In the genomic region with DNA sequence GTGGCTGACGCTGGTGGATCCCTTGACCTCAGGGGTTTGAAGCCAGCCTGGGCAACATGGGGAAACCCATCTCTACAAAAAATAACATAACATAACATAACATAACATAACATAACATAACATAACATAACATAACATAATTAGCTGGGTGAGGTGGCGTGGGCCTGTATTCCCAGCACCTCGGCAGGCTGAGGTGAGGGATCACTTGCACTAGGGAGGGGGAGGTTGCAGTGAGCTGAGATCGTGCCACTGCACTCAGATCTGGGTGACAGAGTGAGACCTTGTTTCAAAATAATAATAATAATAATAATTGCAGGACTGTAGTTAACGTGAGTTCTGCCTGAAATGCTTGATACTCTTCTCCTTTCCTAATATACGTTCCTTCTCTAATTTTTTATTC, we compare ENCODE assay signal across 10 cellular contexts. TPM values are rescaled to one million over a fixed set of nuclear protein-coding genes. Genes with fewer than 3 reads are reported as not detected.
DNase-seq lines count a peak whose midpoint lies in the region; ATAC-seq and TF ChIP-seq lines count a peak whose summit lies in the region.
"Had no signal": no experiment of that assay in that cellular context is flagged by ENCODE, and none has a peak within 500 bp of the region (broad histone marks: within the 10 kb centered on the region; RNA-seq: fewer than 3 reads in every experiment).

No MANE protein-coding gene starts in this region.

- CTCF ChIA-PET in SK-N-SH (lab: Yijun Ruan, JAX) = no interaction called here

- no peak for ATAC-seq in SK-N-SH treated with all-trans-retinoic acid at 6 μM for 48 hours
- no peak for ATAC-seq in RWPE2 (ENCODE audit: low read depth)
- ATAC-seq in GM18858 (IDR thresholded peaks at IDR 0.05; ENCODE audit: unreplicated experiment) = no peak

- no peak for TF ChIP-seq CTCF in SK-N-SH (IDR thresholded peaks at IDR 0.05)
- TF ChIP-seq CTCF in RWPE2 (IDR thresholded peaks at IDR 0.05; ENCODE audit: poor library complexity, severe bottlenecking) = no peak
- no peak for TF ChIP-seq CTCF in fibroblast of mammary gland (conservative IDR thresholded peaks at IDR 0.05; ENCODE audit: control insufficient read depth, insufficient read depth, low read depth, low read length)

- no peaks in the 10 kb centered on the region for H4K20me1 ChIP-seq in SK-N-SH (ENCODE audit: insufficient read depth)

- no peaks in the 10 kb centered on the region for H3K9me3 ChIP-seq in SK-N-SH
- H3K9me3 ChIP-seq in RWPE2 (ENCODE audit: severe bottlenecking) = no peaks in the 10 kb centered on the region

- peak overlapping the region; percentile 91 for H3K4me2 ChIP-seq in SK-N-SH

- peak overlapping the region; percentile 95; the same call in 1 of the 2 replicates for H3K9ac ChIP-seq in SK-N-SH

- TF ChIP-seq RAD21 in SK-N-SH (IDR thresholded peaks at IDR 0.05; ENCODE audit: low read length) = no peak

- 87% methylated on average over 6 of the region's 6 CpGs for WGBS in SK-N-SH (ENCODE audit: low lambda C conversion rate)

- H3K27me3 ChIP-seq in SK-N-SH (ENCODE audit: insufficient read depth) (no peaks in the 10 kb centered on the region), RWPE2 (ENCODE audit: insufficient read depth, poor library complexity, severe bottlenecking) (no peaks in the 10 kb centered on the region)

- no peak for TF ChIP-seq EP300 in SK-N-SH (IDR thresholded peaks at IDR 0.05; ENCODE audit: borderline replicate concordance in 1 of 2, low read depth in 1 of 2, low read length in 1 of 2)

- peaks cover 3% of the 10 kb centered on the region for H3F3A ChIP-seq in SK-N-SH (replicated peaks; ENCODE audit: insufficient read depth)

- H3K4me1 ChIP-seq in SK-N-SH (ENCODE audit: control insufficient read depth in 1 of 2, insufficient read depth in 2 of 2, low read depth in 1 of 2, low read length in 1 of 2) (peaks cover 6 to 10% of the 10 kb centered on the region in 2 experiments; a peak in 3 of 4 replicates), RWPE2 (ENCODE audit: insufficient read depth, poor library complexity, severe bottlenecking) (no peaks in the 10 kb centered on the region)

- H3K4me3 ChIP-seq in SK-N-SH (ENCODE audit: low read depth in 2 of 2, low read length in 1 of 2) = peak overlapping the region; percentile 89 to 95; a peak in 3 of 4 replicates
- H3K4me3 ChIP-seq in RWPE2 (ENCODE audit: severe bottlenecking) = peak overlapping the region; percentile 67
- peak overlapping the region; percentile 64 for H3K4me3 ChIP-seq in fibroblast of mammary gland (ENCODE audit: control insufficient read depth, low read depth, low read length)
- peak overlapping the region in 4 of 7 experiments; percentile 65 to 82 (median 74) for H3K4me3 ChIP-seq in skin epidermis

- no peak for DNase-seq in SK-N-SH
- no peak for DNase-seq in RWPE2 (ENCODE audit: low spot score)
- no peak for DNase-seq in fibroblast of mammary gland (ENCODE audit: low read depth)
- no peak for DNase-seq in NCI-H510A (lab: John Stamatoyannopoulos, UW)
- no peak for DNase-seq in epidermal melanocyte (ENCODE audit: insufficient read length, low spot score)
- DNase-seq: foreskin melanocyte, NCI-H1092 had no signal

- POLR2A ChIA-PET in SK-N-SH (lab: Yijun Ruan, JAX) = no interaction called here

- peaks cover 27% of the 10 kb centered on the region for H3K79me2 ChIP-seq in SK-N-SH (ENCODE audit: insufficient read depth)

- H3K27ac ChIP-seq in SK-N-SH (ENCODE audit: low read depth in 2 of 2, low read length in 1 of 2) (no peak overlapping the region), RWPE2 (ENCODE audit: poor library complexity, severe bottlenecking) (no peak overlapping the region), skin epidermis (peak overlapping the region in 5 of 21 experiments; percentile 87 to 95 (median 91))

- H2AFZ ChIP-seq in SK-N-SH (ENCODE audit: low read depth) = no peak overlapping the region

- no peaks in the 10 kb centered on the region for H3K9me2 ChIP-seq in SK-N-SH

- H3K36me3 ChIP-seq in SK-N-SH (replicated peaks in 1 of 2; ENCODE audit: control insufficient read depth in 1 of 2, insufficient read depth in 2 of 2, low read length in 1 of 2) (peaks cover 36% of the 10 kb centered on the region in 2 experiments), RWPE2 (ENCODE audit: low read depth) (peaks cover 22% of the 10 kb centered on the region)

TF ChIP-seq in SK-N-SH, 30 proteins besides CTCF, POLR2A, EP300 and RAD21:
- TF ChIP-seq REST (IDR thresholded peaks at IDR 0.05; ENCODE audit: low read depth, low read length) = no peak
- TF ChIP-seq FOSL2 (IDR thresholded peaks at IDR 0.05; ENCODE audit: borderline replicate concordance, low read depth) = no peak
- no peak for TF ChIP-seq SMC3 (IDR thresholded peaks at IDR 0.05; ENCODE audit: low read depth, low read length)
- TF ChIP-seq JUND (IDR thresholded peaks at IDR 0.05) = no peak
- no peak for TF ChIP-seq MXI1 (IDR thresholded peaks at IDR 0.05; ENCODE audit: low read depth, low read length)
- TF ChIP-seq GABPA (IDR thresholded peaks at IDR 0.05; ENCODE audit: low read depth) = no peak
- TF ChIP-seq MAX (IDR thresholded peaks at IDR 0.05; ENCODE audit: low read depth) = no peak
- no peak for TF ChIP-seq SIN3A (IDR thresholded peaks at IDR 0.05; ENCODE audit: borderline replicate concordance, low read depth, low read length)
- TF ChIP-seq RCOR1 (IDR thresholded peaks at IDR 0.05; ENCODE audit: low read length) = no peak

TF ChIP-seq in SK-N-SH treated with all-trans-retinoic acid at 6 μM for 48 hours, 23 proteins besides CTCF, POLR2A, EP300 and RAD21:
- TF ChIP-seq OSR1 (CRISPR knock-in tag; IDR thresholded peaks at IDR 0.05) = no peak

RNA-seq across cellular contexts. Expression of gene MAGOHB, which starts 1.3 kb away (rescaled TPM):
- polyA plus RNA-seq in SK-N-SH (2012; rRNA removed) = 13.5 and 15.7 TPM in 2 replicates
- 22.2 and 42.5 TPM in 2 replicates for polyA plus RNA-seq in SK-N-SH (2012; cell fraction: cytosol; rRNA removed)
- polyA plus RNA-seq in SK-N-SH (2012; cell fraction: nucleus; rRNA removed) = 2.9 and 9.9 TPM in 2 replicates
